Comparison of ENCODE assay signal across 1 cellular context in the genomic region with DNA sequence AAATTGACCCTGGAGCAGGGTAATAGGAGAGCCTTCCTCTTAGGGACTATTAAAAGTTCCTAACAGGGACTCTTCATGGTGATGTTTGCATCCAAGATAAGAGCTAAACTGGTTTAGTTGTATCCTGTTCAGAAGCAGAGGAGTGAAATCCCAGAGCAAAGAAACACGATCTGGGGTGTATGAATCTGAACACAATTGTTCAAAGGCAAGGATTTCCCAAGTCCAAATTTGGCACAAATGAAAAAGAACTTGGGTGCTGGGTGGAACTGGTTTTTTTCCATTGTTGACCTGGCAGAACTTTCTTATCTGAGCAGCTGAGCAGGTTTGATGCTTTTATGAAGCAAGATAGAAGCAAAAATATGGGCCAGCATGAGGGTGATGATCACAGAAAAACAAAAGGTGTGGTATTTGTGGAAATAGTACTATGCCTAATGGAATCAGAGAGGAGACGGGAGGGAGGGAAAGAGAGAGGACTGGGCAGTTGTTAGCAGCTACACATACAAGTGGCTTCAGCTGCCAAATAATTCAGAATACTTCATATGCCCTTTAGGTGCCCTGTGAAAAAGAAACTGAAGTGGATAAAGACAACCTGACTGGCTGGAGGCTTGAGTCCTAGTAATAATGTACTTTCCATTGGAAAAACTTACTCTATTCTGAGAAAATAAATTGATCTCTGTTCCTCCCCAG.
TF ChIP-seq lines count a peak whose summit lies in the region.

No MANE protein-coding gene starts in this region.

TF ChIP-seq in HepG2, 621 proteins besides CTCF, POLR2A, EP300 and RAD21 (continued from another document and continues in another):
- TF ChIP-seq, protein P1, sequence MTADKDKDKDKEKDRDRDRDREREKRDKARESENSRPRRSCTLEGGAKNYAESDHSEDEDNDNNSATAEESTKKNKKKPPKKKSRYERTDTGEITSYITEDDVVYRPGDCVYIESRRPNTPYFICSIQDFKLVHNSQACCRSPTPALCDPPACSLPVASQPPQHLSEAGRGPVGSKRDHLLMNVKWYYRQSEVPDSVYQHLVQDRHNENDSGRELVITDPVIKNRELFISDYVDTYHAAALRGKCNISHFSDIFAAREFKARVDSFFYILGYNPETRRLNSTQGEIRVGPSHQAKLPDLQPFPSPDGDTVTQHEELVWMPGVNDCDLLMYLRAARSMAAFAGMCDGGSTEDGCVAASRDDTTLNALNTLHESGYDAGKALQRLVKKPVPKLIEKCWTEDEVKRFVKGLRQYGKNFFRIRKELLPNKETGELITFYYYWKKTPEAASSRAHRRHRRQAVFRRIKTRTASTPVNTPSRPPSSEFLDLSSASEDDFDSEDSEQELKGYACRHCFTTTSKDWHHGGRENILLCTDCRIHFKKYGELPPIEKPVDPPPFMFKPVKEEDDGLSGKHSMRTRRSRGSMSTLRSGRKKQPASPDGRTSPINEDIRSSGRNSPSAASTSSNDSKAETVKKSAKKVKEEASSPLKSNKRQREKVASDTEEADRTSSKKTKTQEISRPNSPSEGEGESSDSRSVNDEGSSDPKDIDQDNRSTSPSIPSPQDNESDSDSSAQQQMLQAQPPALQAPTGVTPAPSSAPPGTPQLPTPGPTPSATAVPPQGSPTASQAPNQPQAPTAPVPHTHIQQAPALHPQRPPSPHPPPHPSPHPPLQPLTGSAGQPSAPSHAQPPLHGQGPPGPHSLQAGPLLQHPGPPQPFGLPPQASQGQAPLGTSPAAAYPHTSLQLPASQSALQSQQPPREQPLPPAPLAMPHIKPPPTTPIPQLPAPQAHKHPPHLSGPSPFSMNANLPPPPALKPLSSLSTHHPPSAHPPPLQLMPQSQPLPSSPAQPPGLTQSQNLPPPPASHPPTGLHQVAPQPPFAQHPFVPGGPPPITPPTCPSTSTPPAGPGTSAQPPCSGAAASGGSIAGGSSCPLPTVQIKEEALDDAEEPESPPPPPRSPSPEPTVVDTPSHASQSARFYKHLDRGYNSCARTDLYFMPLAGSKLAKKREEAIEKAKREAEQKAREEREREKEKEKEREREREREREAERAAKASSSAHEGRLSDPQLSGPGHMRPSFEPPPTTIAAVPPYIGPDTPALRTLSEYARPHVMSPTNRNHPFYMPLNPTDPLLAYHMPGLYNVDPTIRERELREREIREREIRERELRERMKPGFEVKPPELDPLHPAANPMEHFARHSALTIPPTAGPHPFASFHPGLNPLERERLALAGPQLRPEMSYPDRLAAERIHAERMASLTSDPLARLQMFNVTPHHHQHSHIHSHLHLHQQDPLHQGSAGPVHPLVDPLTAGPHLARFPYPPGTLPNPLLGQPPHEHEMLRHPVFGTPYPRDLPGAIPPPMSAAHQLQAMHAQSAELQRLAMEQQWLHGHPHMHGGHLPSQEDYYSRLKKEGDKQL (CRISPR knock-in tag; IDR thresholded peaks at IDR 0.05; ENCODE audit: low read depth) = no peak
- TF ChIP-seq, protein P2, sequence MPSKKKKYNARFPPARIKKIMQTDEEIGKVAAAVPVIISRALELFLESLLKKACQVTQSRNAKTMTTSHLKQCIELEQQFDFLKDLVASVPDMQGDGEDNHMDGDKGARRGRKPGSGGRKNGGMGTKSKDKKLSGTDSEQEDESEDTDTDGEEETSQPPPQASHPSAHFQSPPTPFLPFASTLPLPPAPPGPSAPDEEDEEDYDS (CRISPR knock-in tag; IDR thresholded peaks at IDR 0.05) = peak; percentile 30; the same call in 1 of the 2 replicates
- TF ChIP-seq, protein P3, sequence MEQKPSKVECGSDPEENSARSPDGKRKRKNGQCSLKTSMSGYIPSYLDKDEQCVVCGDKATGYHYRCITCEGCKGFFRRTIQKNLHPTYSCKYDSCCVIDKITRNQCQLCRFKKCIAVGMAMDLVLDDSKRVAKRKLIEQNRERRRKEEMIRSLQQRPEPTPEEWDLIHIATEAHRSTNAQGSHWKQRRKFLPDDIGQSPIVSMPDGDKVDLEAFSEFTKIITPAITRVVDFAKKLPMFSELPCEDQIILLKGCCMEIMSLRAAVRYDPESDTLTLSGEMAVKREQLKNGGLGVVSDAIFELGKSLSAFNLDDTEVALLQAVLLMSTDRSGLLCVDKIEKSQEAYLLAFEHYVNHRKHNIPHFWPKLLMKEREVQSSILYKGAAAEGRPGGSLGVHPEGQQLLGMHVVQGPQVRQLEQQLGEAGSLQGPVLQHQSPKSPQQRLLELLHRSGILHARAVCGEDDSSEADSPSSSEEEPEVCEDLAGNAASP (CRISPR knock-in tag; IDR thresholded peaks at IDR 0.05; ENCODE audit: borderline replicate concordance) = 0 out of 2 replicates have a peak, but pooled peaks have one; percentile 13
- no peak for TF ChIP-seq SMAD1 (CRISPR knock-in tag; IDR thresholded peaks at IDR 0.05; ENCODE audit: borderline replicate concordance, low read depth)
- TF ChIP-seq KDM3A (CRISPR knock-in tag; IDR thresholded peaks at IDR 0.05; ENCODE audit: low read depth) = no peak
- TF ChIP-seq ZNF138 (CRISPR knock-in tag; IDR thresholded peaks at IDR 0.05; ENCODE audit: low read depth) = no peak
- TF ChIP-seq POGZ (CRISPR knock-in tag; IDR thresholded peaks at IDR 0.05) = no peak
- no peak for TF ChIP-seq ZNF329 (CRISPR knock-in tag; IDR thresholded peaks at IDR 0.05; ENCODE audit: low read depth)
- no peak for TF ChIP-seq THAP11 (CRISPR knock-in tag; IDR thresholded peaks at IDR 0.05)
- no peak for TF ChIP-seq ZNF552 (CRISPR knock-in tag; IDR thresholded peaks at IDR 0.05; ENCODE audit: borderline replicate concordance)
- no peak for TF ChIP-seq ZNF713 (CRISPR knock-in tag; IDR thresholded peaks at IDR 0.05)
- TF ChIP-seq, protein P4, sequence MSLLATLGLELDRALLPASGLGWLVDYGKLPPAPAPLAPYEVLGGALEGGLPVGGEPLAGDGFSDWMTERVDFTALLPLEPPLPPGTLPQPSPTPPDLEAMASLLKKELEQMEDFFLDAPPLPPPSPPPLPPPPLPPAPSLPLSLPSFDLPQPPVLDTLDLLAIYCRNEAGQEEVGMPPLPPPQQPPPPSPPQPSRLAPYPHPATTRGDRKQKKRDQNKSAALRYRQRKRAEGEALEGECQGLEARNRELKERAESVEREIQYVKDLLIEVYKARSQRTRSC (CRISPR knock-in tag; IDR thresholded peaks at IDR 0.05; ENCODE audit: low read depth) = no peak
- TF ChIP-seq, protein P5, sequence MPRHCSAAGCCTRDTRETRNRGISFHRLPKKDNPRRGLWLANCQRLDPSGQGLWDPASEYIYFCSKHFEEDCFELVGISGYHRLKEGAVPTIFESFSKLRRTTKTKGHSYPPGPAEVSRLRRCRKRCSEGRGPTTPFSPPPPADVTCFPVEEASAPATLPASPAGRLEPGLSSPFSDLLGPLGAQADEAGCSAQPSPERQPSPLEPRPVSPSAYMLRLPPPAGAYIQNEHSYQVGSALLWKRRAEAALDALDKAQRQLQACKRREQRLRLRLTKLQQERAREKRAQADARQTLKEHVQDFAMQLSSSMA (CRISPR knock-in tag; IDR thresholded peaks at IDR 0.05) = no peak
- TF ChIP-seq, protein P6, sequence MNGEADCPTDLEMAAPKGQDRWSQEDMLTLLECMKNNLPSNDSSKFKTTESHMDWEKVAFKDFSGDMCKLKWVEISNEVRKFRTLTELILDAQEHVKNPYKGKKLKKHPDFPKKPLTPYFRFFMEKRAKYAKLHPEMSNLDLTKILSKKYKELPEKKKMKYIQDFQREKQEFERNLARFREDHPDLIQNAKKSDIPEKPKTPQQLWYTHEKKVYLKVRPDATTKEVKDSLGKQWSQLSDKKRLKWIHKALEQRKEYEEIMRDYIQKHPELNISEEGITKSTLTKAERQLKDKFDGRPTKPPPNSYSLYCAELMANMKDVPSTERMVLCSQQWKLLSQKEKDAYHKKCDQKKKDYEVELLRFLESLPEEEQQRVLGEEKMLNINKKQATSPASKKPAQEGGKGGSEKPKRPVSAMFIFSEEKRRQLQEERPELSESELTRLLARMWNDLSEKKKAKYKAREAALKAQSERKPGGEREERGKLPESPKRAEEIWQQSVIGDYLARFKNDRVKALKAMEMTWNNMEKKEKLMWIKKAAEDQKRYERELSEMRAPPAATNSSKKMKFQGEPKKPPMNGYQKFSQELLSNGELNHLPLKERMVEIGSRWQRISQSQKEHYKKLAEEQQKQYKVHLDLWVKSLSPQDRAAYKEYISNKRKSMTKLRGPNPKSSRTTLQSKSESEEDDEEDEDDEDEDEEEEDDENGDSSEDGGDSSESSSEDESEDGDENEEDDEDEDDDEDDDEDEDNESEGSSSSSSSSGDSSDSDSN (CRISPR knock-in tag; IDR thresholded peaks at IDR 0.05) = 0 out of 2 replicates have a peak, but pooled peaks have one; percentile 12
- 0 out of 2 replicates have a peak, but pooled peaks have one; percentile 4 for TF ChIP-seq ZNF547 (CRISPR knock-in tag; IDR thresholded peaks at IDR 0.05)
- TF ChIP-seq, protein P7, sequence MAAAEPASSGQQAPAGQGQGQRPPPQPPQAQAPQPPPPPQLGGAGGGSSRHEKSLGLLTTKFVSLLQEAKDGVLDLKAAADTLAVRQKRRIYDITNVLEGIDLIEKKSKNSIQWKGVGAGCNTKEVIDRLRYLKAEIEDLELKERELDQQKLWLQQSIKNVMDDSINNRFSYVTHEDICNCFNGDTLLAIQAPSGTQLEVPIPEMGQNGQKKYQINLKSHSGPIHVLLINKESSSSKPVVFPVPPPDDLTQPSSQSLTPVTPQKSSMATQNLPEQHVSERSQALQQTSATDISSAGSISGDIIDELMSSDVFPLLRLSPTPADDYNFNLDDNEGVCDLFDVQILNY (CRISPR knock-in tag; conservative IDR thresholded peaks at IDR 0.05) = no peak
- TF ChIP-seq, protein P8, sequence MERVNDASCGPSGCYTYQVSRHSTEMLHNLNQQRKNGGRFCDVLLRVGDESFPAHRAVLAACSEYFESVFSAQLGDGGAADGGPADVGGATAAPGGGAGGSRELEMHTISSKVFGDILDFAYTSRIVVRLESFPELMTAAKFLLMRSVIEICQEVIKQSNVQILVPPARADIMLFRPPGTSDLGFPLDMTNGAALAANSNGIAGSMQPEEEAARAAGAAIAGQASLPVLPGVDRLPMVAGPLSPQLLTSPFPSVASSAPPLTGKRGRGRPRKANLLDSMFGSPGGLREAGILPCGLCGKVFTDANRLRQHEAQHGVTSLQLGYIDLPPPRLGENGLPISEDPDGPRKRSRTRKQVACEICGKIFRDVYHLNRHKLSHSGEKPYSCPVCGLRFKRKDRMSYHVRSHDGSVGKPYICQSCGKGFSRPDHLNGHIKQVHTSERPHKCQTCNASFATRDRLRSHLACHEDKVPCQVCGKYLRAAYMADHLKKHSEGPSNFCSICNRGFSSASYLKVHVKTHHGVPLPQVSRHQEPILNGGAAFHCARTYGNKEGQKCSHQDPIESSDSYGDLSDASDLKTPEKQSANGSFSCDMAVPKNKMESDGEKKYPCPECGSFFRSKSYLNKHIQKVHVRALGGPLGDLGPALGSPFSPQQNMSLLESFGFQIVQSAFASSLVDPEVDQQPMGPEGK (CRISPR knock-in tag; IDR thresholded peaks at IDR 0.05) = no peak
- TF ChIP-seq, protein P9, sequence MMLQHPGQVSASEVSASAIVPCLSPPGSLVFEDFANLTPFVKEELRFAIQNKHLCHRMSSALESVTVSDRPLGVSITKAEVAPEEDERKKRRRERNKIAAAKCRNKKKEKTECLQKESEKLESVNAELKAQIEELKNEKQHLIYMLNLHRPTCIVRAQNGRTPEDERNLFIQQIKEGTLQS (CRISPR knock-in tag; IDR thresholded peaks at IDR 0.05) = no peak
- no peak for TF ChIP-seq NCOA1 (CRISPR knock-in tag; IDR thresholded peaks at IDR 0.05)
- TF ChIP-seq, protein P10, sequence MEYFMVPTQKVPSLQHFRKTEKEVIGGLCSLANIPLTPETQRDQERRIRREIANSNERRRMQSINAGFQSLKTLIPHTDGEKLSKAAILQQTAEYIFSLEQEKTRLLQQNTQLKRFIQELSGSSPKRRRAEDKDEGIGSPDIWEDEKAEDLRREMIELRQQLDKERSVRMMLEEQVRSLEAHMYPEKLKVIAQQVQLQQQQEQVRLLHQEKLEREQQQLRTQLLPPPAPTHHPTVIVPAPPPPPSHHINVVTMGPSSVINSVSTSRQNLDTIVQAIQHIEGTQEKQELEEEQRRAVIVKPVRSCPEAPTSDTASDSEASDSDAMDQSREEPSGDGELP (IDR thresholded peaks at IDR 0.05; ENCODE audit: borderline replicate concordance, low read depth) = peak; percentile 50; the same call in 1 of the 2 replicates
- TF ChIP-seq DPF2 (CRISPR knock-in tag; IDR thresholded peaks at IDR 0.05; ENCODE audit: borderline replicate concordance, low read depth) = no peak
- TF ChIP-seq ZFYVE20 (CRISPR knock-in tag; IDR thresholded peaks at IDR 0.05; ENCODE audit: borderline replicate concordance, low read depth) = no peak
- TF ChIP-seq, protein P11, sequence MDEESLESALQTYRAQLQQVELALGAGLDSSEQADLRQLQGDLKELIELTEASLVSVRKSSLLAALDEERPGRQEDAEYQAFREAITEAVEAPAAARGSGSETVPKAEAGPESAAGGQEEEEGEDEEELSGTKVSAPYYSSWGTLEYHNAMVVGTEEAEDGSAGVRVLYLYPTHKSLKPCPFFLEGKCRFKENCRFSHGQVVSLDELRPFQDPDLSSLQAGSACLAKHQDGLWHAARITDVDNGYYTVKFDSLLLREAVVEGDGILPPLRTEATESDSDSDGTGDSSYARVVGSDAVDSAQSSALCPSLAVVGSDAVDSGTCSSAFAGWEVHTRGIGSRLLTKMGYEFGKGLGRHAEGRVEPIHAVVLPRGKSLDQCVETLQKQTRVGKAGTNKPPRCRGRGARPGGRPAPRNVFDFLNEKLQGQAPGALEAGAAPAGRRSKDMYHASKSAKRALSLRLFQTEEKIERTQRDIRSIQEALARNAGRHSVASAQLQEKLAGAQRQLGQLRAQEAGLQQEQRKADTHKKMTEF (CRISPR knock-in tag; IDR thresholded peaks at IDR 0.05) = peak; percentile 12; the same call in 1 of the 2 replicates
- TF ChIP-seq ZNF451 (CRISPR knock-in tag; IDR thresholded peaks at IDR 0.05) = no peak
- TF ChIP-seq ZNF883 (CRISPR knock-in tag; IDR thresholded peaks at IDR 0.05; ENCODE audit: not compliant biosample characterization) = no peak
- TF ChIP-seq CREM (IDR thresholded peaks at IDR 0.05) = no peak
- no peak for TF ChIP-seq CREM (CRISPR knock-in tag; IDR thresholded peaks at IDR 0.05)
- no peak for TF ChIP-seq ESRRA (CRISPR knock-in tag; IDR thresholded peaks at IDR 0.05; ENCODE audit: low read depth)
- TF ChIP-seq MED1 (CRISPR knock-in tag; IDR thresholded peaks at IDR 0.05) = no peak
- TF ChIP-seq MXI1 (IDR thresholded peaks at IDR 0.05; ENCODE audit: borderline replicate concordance, low read depth, low read length) = no peak
- no peak for TF ChIP-seq ZNF792 (CRISPR knock-in tag; IDR thresholded peaks at IDR 0.05)
- no peak for TF ChIP-seq MAFF (IDR thresholded peaks at IDR 0.05; ENCODE audit: low read depth, low read length)
- no peak for TF ChIP-seq CENPT (CRISPR knock-in tag; IDR thresholded peaks at IDR 0.05; ENCODE audit: low read depth)
- TF ChIP-seq, protein P12, sequence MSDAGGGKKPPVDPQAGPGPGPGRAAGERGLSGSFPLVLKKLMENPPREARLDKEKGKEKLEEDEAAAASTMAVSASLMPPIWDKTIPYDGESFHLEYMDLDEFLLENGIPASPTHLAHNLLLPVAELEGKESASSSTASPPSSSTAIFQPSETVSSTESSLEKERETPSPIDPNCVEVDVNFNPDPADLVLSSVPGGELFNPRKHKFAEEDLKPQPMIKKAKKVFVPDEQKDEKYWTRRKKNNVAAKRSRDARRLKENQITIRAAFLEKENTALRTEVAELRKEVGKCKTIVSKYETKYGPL (CRISPR knock-in tag; IDR thresholded peaks at IDR 0.05) = no peak
- TF ChIP-seq NPAS2 (CRISPR knock-in tag; IDR thresholded peaks at IDR 0.05; ENCODE audit: borderline replicate concordance) = no peak
